Comparison of ENCODE assay signal across 35 cellular contexts in the genomic region with DNA sequence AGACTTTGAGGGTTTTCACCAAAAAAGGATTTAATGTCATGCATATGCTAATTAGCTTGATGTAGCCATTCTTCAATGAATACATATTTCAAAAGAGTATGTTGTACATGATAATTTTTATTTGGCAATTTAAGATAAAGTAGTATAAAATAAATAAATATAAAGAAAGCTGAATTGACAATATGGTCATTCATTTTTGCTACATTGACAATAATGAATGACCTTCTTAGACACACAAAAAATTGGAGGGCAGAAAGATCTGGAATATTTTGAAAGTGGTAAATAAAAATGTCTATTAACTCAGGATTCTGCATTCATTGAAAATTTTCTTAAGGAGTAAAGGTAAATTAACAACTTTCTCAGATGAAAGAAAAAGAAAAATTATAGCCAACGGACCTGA.
"Had no signal": no experiment of that assay in that cellular context is flagged by ENCODE, and none has a peak within 500 bp of the region (broad histone marks: within the 10 kb centered on the region; RNA-seq: fewer than 3 reads in every experiment).

No MANE protein-coding gene starts in this region.

- H3K36me3 ChIP-seq: MG63 had no signal

- H3K27me3 ChIP-seq: MG63 had no signal

- H3K4me3 ChIP-seq: MG63 had no signal

- DNase-seq: Karpas-422, Kasumi-1, MG63, MM.1S, MV-4-11, NCI-H1048, NCI-H1092, NCI-H1092 treated with DMSO at 0.1 percent for 48 hours, NCI-H1105, NCI-H1105 treated with DMSO at 0.1 percent for 48 hours, NCI-H1417, NCI-H1417 treated with DMSO at 0.1 percent for 48 hours, NCI-H1436, NCI-H1436 treated with DMSO at 0.1 percent for 48 hours, NCI-H146, NCI-H1694, NCI-H1694 treated with DMSO at 0.1 percent for 48 hours, NCI-H187, NCI-H187 treated with DMSO at 0.1 percent for 48 hours, NCI-H1930, NCI-H2029, NCI-H2029 treated with DMSO at 0.1 percent for 48 hours, NCI-H2081, NCI-H2081 treated with DMSO at 0.1 percent for 48 hours, NCI-H2107, NCI-H2171, NCI-H2171 treated with DMSO at 0.1 percent for 48 hours, NCI-H2227 treated with DMSO at 0.1 percent for 48 hours, NCI-H226, NCI-H345, NCI-H446, NCI-H446 treated with DMSO at 0.1 percent for 48 hours, NCI-H510A, NCI-H510A treated with DMSO at 0.1 percent for 48 hours, NCI-H524 had no signal

- H3K9me3 ChIP-seq: MG63 had no signal
